In genomic region chr2:19347619-19348562, GRCh38 we compare ENCODE assay signal across 9 cellular contexts. TPM values are rescaled to one million over a fixed set of nuclear protein-coding genes. Genes with fewer than 3 reads are reported as not detected.
DNase-seq lines count a peak whose midpoint lies in the region; ATAC-seq, FAIRE-seq and TF ChIP-seq lines count a peak whose summit lies in the region.
"Had no signal": no experiment of that assay in that cellular context is flagged by ENCODE, and none has a peak within 500 bp of the region (broad histone marks: within the 10 kb centered on the region; RNA-seq: fewer than 3 reads in every experiment).

No MANE protein-coding gene starts in this region.

- H3K9me3 ChIP-seq in kidney (ENCODE audit: control insufficient read depth in 1 of 2, low read length in 2 of 2): no peaks in the 10 kb centered on the region

- H3K4me1 ChIP-seq in kidney (ENCODE audit: control insufficient read depth in 1 of 2, insufficient read depth in 1 of 2, low read depth in 1 of 2, low read length in 2 of 2): no peaks in the 10 kb centered on the region

- peak overlapping the region; percentile 75 to 89 for H3K4me3 ChIP-seq in kidney (ENCODE audit: low read length in 2 of 2)

- peak; percentile 97 for TF ChIP-seq POLR2A in GM19193 (IDR thresholded peaks at IDR 0.05; ENCODE audit: extremely low read depth, insufficient read depth, insufficient read length)

- peak; percentile 93 for DNase-seq in Ammon's horn (ENCODE audit: low spot score)
- peak; percentile 88 to 91 for DNase-seq in NCI-H446 (lab: John Stamatoyannopoulos, UW)
- DNase-seq in activated CD4-positive, CD25-positive, alpha-beta regulatory T cell treated with anti-CD3 and anti-CD28 coated beads, Interleukin-2, amount 50 U/mL, for 72 hours: peak; percentile 98
- DNase-seq in cerebellar cortex (ENCODE audit: low spot score): peak; percentile 95
- DNase-seq in kidney: peak; percentile 97
- DNase-seq in stimulated activated CD4-positive, alpha-beta T cell treated with anti-CD3 and anti-CD28 coated beads, Interleukin-12 subunit alpha, Interleukin-12 subunit beta, amount 100 ng/mL, for 48 hours (ENCODE audit: low read depth in 2 of 3, low spot score in 1 of 3): peak; percentile 89 to 91 (median 89)

- intact Hi-C loops in kidney (cut with DNase I): no loop called here

- H3K36me3 ChIP-seq in kidney (ENCODE audit: control insufficient read depth in 1 of 2, insufficient read depth in 2 of 2, low read length in 2 of 2): no peaks in the 10 kb centered on the region

- no peak for FAIRE-seq in kidney (lab: Jason Lieb, UNC)
- FAIRE-seq: TTC549 had no signal

- H3K27ac ChIP-seq in kidney (ENCODE audit: low read depth in 2 of 2, low read length in 2 of 2): peak overlapping the region; percentile 79 to 96

- H3K9ac ChIP-seq in kidney (ENCODE audit: low read length in 2 of 2): peak overlapping the region; percentile 35 to 95

- no peak for TF ChIP-seq CTCF in kidney (IDR thresholded peaks at IDR 0.05; ENCODE audit: borderline replicate concordance, extremely low read depth, insufficient read depth)

- peak; percentile 91 for ATAC-seq in HG03378 (IDR thresholded peaks at IDR 0.05; ENCODE audit: unreplicated experiment)

RNA-seq across cellular contexts. Expression of gene OSR1, which starts 10.5 kb away (rescaled TPM):
- total RNA-seq in kidney: 1.6 TPM
- 0.99 TPM for polyA plus RNA-seq in kidney (ENCODE audit: insufficient read depth, low read depth, low replicate concordance)

Comparison
In these comparisons a context has a peak if more than half of its experiments do, and no peak if none do; other contexts are left out.
1. Peak in every context shown above with its lines: DNase-seq, ATAC-seq, H3K4me3 ChIP-seq and H3K27ac ChIP-seq.